In the genomic region with DNA sequence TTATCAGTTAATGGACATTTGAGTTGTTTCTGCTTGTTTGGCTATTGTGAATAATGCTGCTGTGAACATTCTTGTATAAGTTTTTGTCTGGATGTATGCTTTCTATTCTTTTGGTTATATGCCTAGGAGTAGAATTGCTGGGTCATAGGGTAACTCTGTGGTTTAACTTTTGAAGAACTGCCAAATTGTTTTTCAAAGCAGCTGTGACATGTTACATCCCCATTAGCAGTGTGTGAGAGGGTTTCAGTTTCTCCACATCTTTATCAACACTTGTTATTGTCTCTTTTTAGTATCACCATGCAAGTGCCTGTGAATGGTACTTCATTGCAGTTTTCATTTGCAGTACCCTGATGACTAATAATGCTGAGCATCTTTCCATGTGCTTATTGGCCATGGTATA, we compare ENCODE assay signal across 1 cellular context.
A peak's percentile ranks its signal among the peaks of the same experiment; 100 is the strongest.
TF ChIP-seq lines count a peak whose summit lies in the region.

No MANE protein-coding gene starts in this region.

TF ChIP-seq in GM12878, 131 proteins besides CTCF, POLR2A, EP300 and RAD21 (continued from another document):
- TF ChIP-seq, protein P1, sequence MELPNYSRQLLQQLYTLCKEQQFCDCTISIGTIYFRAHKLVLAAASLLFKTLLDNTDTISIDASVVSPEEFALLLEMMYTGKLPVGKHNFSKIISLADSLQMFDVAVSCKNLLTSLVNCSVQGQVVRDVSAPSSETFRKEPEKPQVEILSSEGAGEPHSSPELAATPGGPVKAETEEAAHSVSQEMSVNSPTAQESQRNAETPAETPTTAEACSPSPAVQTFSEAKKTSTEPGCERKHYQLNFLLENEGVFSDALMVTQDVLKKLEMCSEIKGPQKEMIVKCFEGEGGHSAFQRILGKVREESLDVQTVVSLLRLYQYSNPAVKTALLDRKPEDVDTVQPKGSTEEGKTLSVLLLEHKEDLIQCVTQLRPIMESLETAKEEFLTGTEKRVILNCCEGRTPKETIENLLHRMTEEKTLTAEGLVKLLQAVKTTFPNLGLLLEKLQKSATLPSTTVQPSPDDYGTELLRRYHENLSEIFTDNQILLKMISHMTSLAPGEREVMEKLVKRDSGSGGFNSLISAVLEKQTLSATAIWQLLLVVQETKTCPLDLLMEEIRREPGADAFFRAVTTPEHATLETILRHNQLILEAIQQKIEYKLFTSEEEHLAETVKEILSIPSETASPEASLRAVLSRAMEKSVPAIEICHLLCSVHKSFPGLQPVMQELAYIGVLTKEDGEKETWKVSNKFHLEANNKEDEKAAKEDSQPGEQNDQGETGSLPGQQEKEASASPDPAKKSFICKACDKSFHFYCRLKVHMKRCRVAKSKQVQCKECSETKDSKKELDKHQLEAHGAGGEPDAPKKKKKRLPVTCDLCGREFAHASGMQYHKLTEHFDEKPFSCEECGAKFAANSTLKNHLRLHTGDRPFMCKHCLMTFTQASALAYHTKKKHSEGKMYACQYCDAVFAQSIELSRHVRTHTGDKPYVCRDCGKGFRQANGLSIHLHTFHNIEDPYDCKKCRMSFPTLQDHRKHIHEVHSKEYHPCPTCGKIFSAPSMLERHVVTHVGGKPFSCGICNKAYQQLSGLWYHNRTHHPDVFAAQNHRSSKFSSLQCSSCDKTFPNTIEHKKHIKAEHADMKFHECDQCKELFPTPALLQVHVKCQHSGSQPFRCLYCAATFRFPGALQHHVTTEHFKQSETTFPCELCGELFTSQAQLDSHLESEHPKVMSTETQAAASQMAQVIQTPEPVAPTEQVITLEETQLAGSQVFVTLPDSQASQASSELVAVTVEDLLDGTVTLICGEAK (IDR thresholded peaks at IDR 0.05; ENCODE audit: borderline replicate concordance) = peak; percentile 88
- TF ChIP-seq BACH1 (IDR thresholded peaks at IDR 0.05; ENCODE audit: borderline replicate concordance) = peak; percentile 12; the same call in 1 of the 2 replicates
- TF ChIP-seq MTA2 (IDR thresholded peaks at IDR 0.05; ENCODE audit: low read depth) = peak; percentile 76
- TF ChIP-seq ASH2L (IDR thresholded peaks at IDR 0.05; ENCODE audit: borderline replicate concordance, low read depth) = no peak
TF ChIP-seq in GM12878: peak in this region for 15.
